10 cellular contexts compared by ENCODE assay signal in genomic region chr5:173671121-173671949, GRCh38. TPM values are rescaled to one million over a fixed set of nuclear protein-coding genes. Genes with fewer than 3 reads are reported as not detected.
A peak's percentile ranks its signal among the peaks of the same experiment; 100 is the strongest.
DNase-seq lines count a peak whose midpoint lies in the region; ATAC-seq and TF ChIP-seq lines count a peak whose summit lies in the region.
"Had no signal": no experiment of that assay in that cellular context is flagged by ENCODE, and none has a peak within 500 bp of the region (broad histone marks: within the 10 kb centered on the region; RNA-seq: fewer than 3 reads in every experiment).

No MANE protein-coding gene starts in this region.

- TF ChIP-seq POLR2A in lower leg skin (IDR thresholded peaks at IDR 0.05) = no peak
- TF ChIP-seq POLR2A in stomach (IDR thresholded peaks at IDR 0.05) = no peak

- H3K9me3 ChIP-seq in HUES48 (ENCODE audit: control insufficient read depth, insufficient read depth, low read length) = peaks cover 3% of the 10 kb centered on the region; the same call in 1 of the 2 replicates
- H3K9me3 ChIP-seq in endocrine pancreas (ENCODE audit: control insufficient read depth, low read length) = no peaks in the 10 kb centered on the region
- H3K9me3 ChIP-seq in stomach = peaks cover 3 to 27% (median 11%) of the 10 kb centered on the region in 4 donors

- H3K27me3 ChIP-seq in HUES48 (ENCODE audit: control insufficient read depth, insufficient read depth, low read length) (no peaks in the 10 kb centered on the region), endocrine pancreas (ENCODE audit: control insufficient read depth, insufficient read depth, low read length) (no peaks in the 10 kb centered on the region), stomach (no peaks in the 10 kb centered on the region)

- H3K36me3 ChIP-seq in HUES48 (ENCODE audit: control insufficient read depth, insufficient read depth, low read length) (no peaks in the 10 kb centered on the region), endocrine pancreas (ENCODE audit: control insufficient read depth, insufficient read depth, low read length) (no peaks in the 10 kb centered on the region), stomach (no peaks in the 10 kb centered on the region)

- no peak for TF ChIP-seq EP300 in stomach (IDR thresholded peaks at IDR 0.05)

- H3K4me1 ChIP-seq in HUES48 (ENCODE audit: control insufficient read depth, insufficient read depth, low read length) (peaks cover 29% of the 10 kb centered on the region), endocrine pancreas (ENCODE audit: control insufficient read depth, insufficient read depth, low read length) (peaks cover 6% of the 10 kb centered on the region), stomach (peaks cover 0 to 34% (median 14%) of the 10 kb centered on the region in 4 donors)

- ATAC-seq in GM21390 (IDR thresholded peaks at IDR 0.05; ENCODE audit: unreplicated experiment) = no peak
- ATAC-seq: Panc1 had no signal

- H3K27ac ChIP-seq in HUES48 (ENCODE audit: low read depth, low read length) (peak overlapping the region; percentile 86), stomach (peak overlapping the region; percentile 20 to 53 (median 27))

- H3K4me3 ChIP-seq in HUES48 (ENCODE audit: low read depth, low read length) (no peak overlapping the region), endocrine pancreas (ENCODE audit: control insufficient read depth, insufficient read depth, low read length) (no peak overlapping the region), lower leg skin (ENCODE audit: low read depth, poor library complexity, severe bottlenecking) (no peak overlapping the region), stomach (no peak overlapping the region)

- no peak overlapping the region; the same call in 1 of the 2 replicates for H3K9ac ChIP-seq in HUES48 (ENCODE audit: low read depth, low read length)
- peak overlapping the region; percentile 31 for H3K9ac ChIP-seq in endocrine pancreas (ENCODE audit: control insufficient read depth, insufficient read depth, low read length)

- intact Hi-C loops in lower leg skin (cut with DNase I; ENCODE audit: low total_unique reads) = no loop called here
- intact Hi-C loops in stomach (cut with DNase I; ENCODE audit: low total_unique reads) = no loop called here

- DNase-seq in lower leg skin (ENCODE audit: low spot score in 2 of 2) = peak; percentile 59 to 92
- peak; percentile 80 for DNase-seq in stomach
- no peak for DNase-seq in amniotic stem cell (lab: John Stamatoyannopoulos, UW)
- no peak for DNase-seq in activated T-cell treated with anti-CD3 and anti-CD28 coated beads, Interleukin-2, amount 50 U/mL, for 1 hour
- DNase-seq in activated T-cell treated with anti-CD3 and anti-CD28 coated beads, Interleukin-2, amount 50 U/mL, for 48 hours = no peak
- DNase-seq: MM.1S had no signal

- WGBS in lower leg skin, 2 donors = 31 to 53% methylated on average over 16 of the region's 16 CpGs
- WGBS in stomach, 5 donors = 60 to 80% (median 73%) methylated on average over 16 of the region's 16 CpGs

- TF ChIP-seq CTCF in lower leg skin (IDR thresholded peaks at IDR 0.05) (no peak), stomach (IDR thresholded peaks at IDR 0.05) (no peak)

RNA-seq across cellular contexts. Expression of gene BOD1, which starts 54.9 kb away (rescaled TPM):
- 10 to 100 TPM; 32.0 to 54.6 (median 42.8) TPM for total RNA-seq in lower leg skin
- 10 to 100 TPM in 4 of 5 donors, 1 to 10 TPM in 1; 8.2 to 58.4 (median 19.4) TPM for total RNA-seq in stomach
- 10 to 100 TPM; 31.0 to 46.4 (median 33.7) TPM for polyA plus RNA-seq in stomach

Comparison
In these comparisons a context has a peak if more than half of its experiments do, and no peak if none do; other contexts are left out.
1. DNase-seq: peak in lower leg skin (2 of 2) and stomach (single experiment); none in amniotic stem cell (single experiment), activated T-cell treated with anti-CD3 and anti-CD28 coated beads, Interleukin-2, amount 50 U/mL, for 1 hour (single experiment) and activated T-cell treated with anti-CD3 and anti-CD28 coated beads, Interleukin-2, amount 50 U/mL, for 48 hours (0 of 2).